8 cellular contexts compared by ENCODE assay signal in genomic region chr10:103350175-103350521, GRCh38. TPM values are rescaled to one million over a fixed set of nuclear protein-coding genes. Genes with fewer than 3 reads are reported as not detected.
DNase-seq lines count a peak whose midpoint lies in the region; ATAC-seq, FAIRE-seq and TF ChIP-seq lines count a peak whose summit lies in the region.

No MANE protein-coding gene starts in this region.

- H3K23me2 ChIP-seq in H1 (ENCODE audit: low read depth, low read length), result peaks cover 2% of the 10 kb centered on the region; the same call in 1 of the 2 replicates

- H3K9me3 Mint-ChIP-seq in CD4-positive, alpha-beta memory T cell, result no peaks in the 10 kb centered on the region

- no peak overlapping the region for H2BK20ac ChIP-seq in H1 (ENCODE audit: low read length)

- peaks cover 11% of the 10 kb centered on the region for H3K36me3 ChIP-seq in CD4-positive, alpha-beta memory T cell (ENCODE audit: insufficient read depth, low read length)
- H3K36me3 ChIP-seq in MG63 (peaks cover 35% of the 10 kb centered on the region), H1 (ENCODE audit: control insufficient read depth in 2 of 4, insufficient read depth in 4 of 4, low read length in 3 of 4) (peaks cover 0 to 25% (median 14%) of the 10 kb centered on the region in 4 experiments; a peak in 7 of 8 replicates), neuron (ENCODE audit: insufficient read depth, low read length) (peaks cover 28% of the 10 kb centered on the region)

- peak overlapping the region; percentile 62 for H3K27ac ChIP-seq in CD4-positive, alpha-beta memory T cell (ENCODE audit: low read depth, low read length)
- H3K27ac ChIP-seq in H1 (ENCODE audit: low read depth, low read length), result 0 out of 2 replicates have a peak overlapping the region, but pooled peaks have one; percentile 45

- POLR2A ChIA-PET in CD4-positive, alpha-beta memory T cell (lab: Charles Lee; ENCODE audit: partially characterized antibody), result interaction anchor here (0.6 to 2.6 kb wide), 7 partner anchors 15 to 1535 kb away, joined by 3 to 16 read pairs (median 6); partner anchors contain the start of genes ATP5MK, CNNM2, PDCD11 and TAF5
- POLR2A ChIA-PET in H1 (lab: Charles Lee; ENCODE audit: partially characterized antibody), result interaction anchor here (0.6 to 2.7 kb wide), 5 partner anchors 18 to 647 kb away, joined by 3 to 14 read pairs (median 3); partner anchors contain the start of gene TAF5

- H4K8ac ChIP-seq in H1 (ENCODE audit: extremely low read depth, insufficient read depth, low read length), result no peak overlapping the region

- no peak for TF ChIP-seq POLR2A in H1 (IDR thresholded peaks at IDR 0.05; ENCODE audit: control extremely low read depth in 1 of 2, low read depth in 2 of 2, low read length in 2 of 2)

- no peak for TF ChIP-seq EP300 in H1 (IDR thresholded peaks at IDR 0.05; ENCODE audit: borderline replicate concordance in 1 of 2, low read depth in 2 of 2, low read length in 2 of 2)

- peak overlapping the region; percentile 72 to 83 for H3K4me2 ChIP-seq in H1 (ENCODE audit: insufficient read depth in 1 of 2, low read depth in 2 of 2, low read length in 2 of 2)

- intact Hi-C loops in CD4-positive, alpha-beta memory T cell (cut with micrococcal nuclease), result loop anchor here (1.0 to 10.0 kb wide), 2 partner anchors 46 to 135 kb away; partner anchors contain the start of genes ATP5MK and PDCD11
- intact Hi-C loops in sciatic nerve (cut with DNase I), result no loop called here

- H3K18ac ChIP-seq in H1 (ENCODE audit: extremely low read depth, low read length), result no peak overlapping the region

- H3K79me2 ChIP-seq in H1 (ENCODE audit: control insufficient read depth in 1 of 2, insufficient read depth in 2 of 2, low read length in 2 of 2), result peaks cover 0 to 4% of the 10 kb centered on the region in 2 experiments; a peak in 2 of 4 replicates

- no peak overlapping the region for H3K14ac ChIP-seq in H1 (ENCODE audit: insufficient read length)

- H4K91ac ChIP-seq in H1 (replicated peaks; ENCODE audit: insufficient read length, low read length), result no peak overlapping the region

- H3K27me3 ChIP-seq in CD4-positive, alpha-beta memory T cell (ENCODE audit: insufficient read depth, low read length), result no peaks in the 10 kb centered on the region
- H3K27me3 ChIP-seq in MG63 (no peaks in the 10 kb centered on the region), H1 (replicated peaks in 1 of 4; ENCODE audit: control insufficient read depth in 3 of 4, extremely low read depth in 1 of 4, insufficient read depth in 3 of 4, low read length in 3 of 4) (no peaks in the 10 kb centered on the region), neuron (ENCODE audit: insufficient read depth, low read length) (no peaks in the 10 kb centered on the region)

- H3K4me3 ChIP-seq in CD4-positive, alpha-beta memory T cell (ENCODE audit: low read length in 2 of 2), result peak overlapping the region; percentile 42 to 83
- H3K4me3 ChIP-seq in MG63, result peak overlapping the region; percentile 73
- peak overlapping the region; percentile 72 to 83 (median 76) for H3K4me3 ChIP-seq in H1 (ENCODE audit: extremely low read depth in 1 of 4, insufficient read depth in 2 of 4, low read depth in 3 of 4, low read length in 4 of 4)
- peak overlapping the region; percentile 80 for H3K4me3 ChIP-seq in neuron (ENCODE audit: low read length)

- peak overlapping the region in 2 of 7 donors; percentile 66 to 84 for H3K27ac Mint-ChIP-seq in CD4-positive, alpha-beta memory T cell

- no peak for ATAC-seq in sciatic nerve
- no peak for ATAC-seq in HG02885 (IDR thresholded peaks at IDR 0.05; ENCODE audit: poor library complexity, unreplicated experiment)
- no peak for ATAC-seq in HG02981 (IDR thresholded peaks at IDR 0.05; ENCODE audit: unreplicated experiment)

- H3K36me3 Mint-ChIP-seq in CD4-positive, alpha-beta memory T cell, result peaks cover 2 to 24% of the 10 kb centered on the region in 2 donors

- H4K20me1 ChIP-seq in H1 (replicated peaks in 1 of 2; ENCODE audit: control insufficient read depth in 1 of 2, insufficient read depth in 2 of 2, low read length in 2 of 2), result no peaks in the 10 kb centered on the region

- H3K56ac ChIP-seq in H1 (replicated peaks; ENCODE audit: insufficient read length, low read depth, low read length), result peak overlapping the region; percentile 6

- CTCF ChIA-PET in CD4-positive, alpha-beta memory T cell (lab: Charles Lee; ENCODE audit: partially characterized antibody), result interaction anchor here (1.1 to 1.7 kb wide), 3 partner anchors 16 to 25 kb away, joined by 3 to 8 read pairs (median 3); partner anchors contain the start of gene TAF5
- CTCF ChIA-PET in H1 (lab: Charles Lee; ENCODE audit: partially characterized antibody), result interaction anchor here (0.7 kb wide), 1 partner anchor 28 kb away, joined by 6 read pairs; no protein-coding TSS in a partner anchor

- no peaks in the 10 kb centered on the region for H3K79me1 ChIP-seq in H1 (ENCODE audit: low read depth, low read length)

- H3K27me3 Mint-ChIP-seq in CD4-positive, alpha-beta memory T cell, result no peaks in the 10 kb centered on the region

- H2BK5ac ChIP-seq in H1 (ENCODE audit: low read depth, low read length), result no peak overlapping the region

- no peak for FAIRE-seq in H1 (lab: Jason Lieb, UNC)

- no peak overlapping the region for H2BK12ac ChIP-seq in H1 (ENCODE audit: low read depth, low read length)

- no peak for TF ChIP-seq RAD21 in H1 (IDR thresholded peaks at IDR 0.05 in 1 of 2, conservative IDR thresholded peaks at IDR 0.05 in 1 of 2; ENCODE audit: low read depth in 2 of 2, low read length in 2 of 2)

- no peak overlapping the region for H2AK5ac ChIP-seq in H1 (ENCODE audit: low read depth, low read length)

- DNase-seq in CD4-positive, alpha-beta memory T cell, result no peak
- DNase-seq in MG63 (no peak), H1 (ENCODE audit: low read depth in 1 of 2, low spot score in 2 of 2) (no peak), sciatic nerve (ENCODE audit: low spot score) (no peak), OCI-M1 (lab: John Stamatoyannopoulos, UW) (no peak)

- no peaks in the 10 kb centered on the region for H3K9me3 ChIP-seq in CD4-positive, alpha-beta memory T cell (ENCODE audit: control insufficient read depth in 1 of 2, low read length in 2 of 2)
- no peaks in the 10 kb centered on the region for H3K9me3 ChIP-seq in MG63
- H3K9me3 ChIP-seq in H1 (ENCODE audit: insufficient read depth in 2 of 2, low read depth in 1 of 2, low read length in 1 of 2), result no peaks in the 10 kb centered on the region
- no peaks in the 10 kb centered on the region for H3K9me3 ChIP-seq in neuron (ENCODE audit: low read length)

- peak overlapping the region in 3 of 4 experiments; percentile 71 to 82 (median 76); a peak in 3 of 7 replicates for H3K9ac ChIP-seq in H1 (replicated peaks in 1 of 4; ENCODE audit: extremely low read depth in 1 of 4, low read depth in 3 of 4, low read length in 3 of 4)

- H4K5ac ChIP-seq in H1 (ENCODE audit: insufficient read length, low read depth, low read length), result no peak overlapping the region

- H3K23ac ChIP-seq in H1 (ENCODE audit: insufficient read length), result no peak overlapping the region

- TF ChIP-seq CTCF in H1 (IDR thresholded peaks at IDR 0.05; ENCODE audit: control extremely low read depth in 1 of 3, insufficient read depth in 1 of 3, low read depth in 1 of 3, low read length in 3 of 3), result no peak

- 67% methylated on average over 16 of the region's 16 CpGs; no CpG with 5 or more reads in 1 of the 2 experiments for WGBS in H1 (ENCODE audit: extremely low coverage in 1 of 2, insufficient coverage in 1 of 2, insufficient read length in 1 of 2, insufficient replicate concordance in 2 of 2, low coverage in 1 of 2, low lambda C conversion rate in 2 of 2, missing lambda C conversion rate in 1 of 2), 2 experiments

- no peak overlapping the region for H2AFZ ChIP-seq in H1 (ENCODE audit: low read length)
- peak overlapping the region; percentile 86 for H2AFZ ChIP-seq in neuron (ENCODE audit: low read depth, low read length)

- no peak overlapping the region for H3K4ac ChIP-seq in H1 (replicated peaks; ENCODE audit: insufficient read length, low read depth, low read length)

- H3K4me1 ChIP-seq in CD4-positive, alpha-beta memory T cell (ENCODE audit: insufficient read depth, low read length), result peaks cover 19% of the 10 kb centered on the region
- H3K4me1 ChIP-seq in H1 (replicated peaks in 1 of 4; ENCODE audit: control insufficient read depth in 3 of 4, insufficient read depth in 4 of 4, low read length in 3 of 4) (peaks cover 0 to 3% (median 1%) of the 10 kb centered on the region in 4 experiments; a peak in 4 of 7 replicates), neuron (ENCODE audit: insufficient read depth, low read length) (peaks cover 6% of the 10 kb centered on the region)

- H3K4me1 Mint-ChIP-seq in CD4-positive, alpha-beta memory T cell, result peaks cover 4 to 18% (median 9%) of the 10 kb centered on the region in 4 donors

- H2BK15ac ChIP-seq in H1 (ENCODE audit: low read length), result no peak overlapping the region

- peak overlapping the region; percentile 57 to 94 (median 84) for H3K4me3 Mint-ChIP-seq in CD4-positive, alpha-beta memory T cell

- H2BK120ac ChIP-seq in H1 (replicated peaks; ENCODE audit: low read depth, low read length), result no peak overlapping the region

RNA-seq across cellular contexts. Expression of gene PCGF6, which starts 0.8 kb away (rescaled TPM):
- 1 to 10 TPM; 8.7 to 8.8 TPM for total RNA-seq in CD4-positive, alpha-beta memory T cell
- 10 to 100 TPM in 1 of 2 donors, 1 to 10 TPM in 1; 6.4 to 11.2 TPM for polyA plus RNA-seq in CD4-positive, alpha-beta memory T cell
- 19.5 and 31.0 TPM in 2 replicates for total RNA-seq in MG63 (2014; rRNA removed; shearing (Covaris generic); ENCODE audit: low replicate concordance)
- 16.2 and 18.6 TPM in 2 replicates for total RNA-seq in H1 (2021; fragmentation: NEBNext Ultra II Directional; extraction: Animal tissue kit (Norgen Biotek cat#: 25700))
- 4.0 and 6.9 TPM in 2 replicates for polyA plus RNA-seq in H1 (2011; rRNA removed)
- polyA plus RNA-seq in H1 (2011; cell fraction: cytosol; rRNA removed), result 8.9 TPM
- polyA plus RNA-seq in H1 (2011; cell fraction: nucleus; rRNA removed), result 2.8 TPM
- polyA plus RNA-seq in H1 (2012, experiment 1 of 2), result 11.2 to 18.2 TPM (median 11.6 TPM) in 4 replicates
- polyA plus RNA-seq in H1 (2012, experiment 2 of 2), result 1.6 TPM
- 7.5 TPM for polyA plus RNA-seq in H1 (2013, experiment 1 of 2)
- polyA plus RNA-seq in H1 (2013, experiment 2 of 2), result 7.6 TPM
- 5.1 and 5.2 TPM in 2 replicates for polyA minus RNA-seq in H1 (2011; rRNA and poly(A)+ RNA removed)
- 5.1 TPM for polyA minus RNA-seq in H1 (2011; cell fraction: cytosol; rRNA and poly(A)+ RNA removed)
- polyA minus RNA-seq in H1 (2011; cell fraction: nucleus; rRNA and poly(A)+ RNA removed), result 5.8 TPM
- 10.2 TPM for total RNA-seq in sciatic nerve

RNA-seq across cellular contexts. Expression of gene TAF5, which starts 17.6 kb away (rescaled TPM):
- total RNA-seq in CD4-positive, alpha-beta memory T cell, result 1 to 10 TPM; 7.5 to 7.9 TPM
- polyA plus RNA-seq in CD4-positive, alpha-beta memory T cell, result 1 to 10 TPM; 2.5 to 4.1 TPM
- 6.8 and 9.0 TPM in 2 replicates for total RNA-seq in MG63 (2014; rRNA removed; shearing (Covaris generic); ENCODE audit: low replicate concordance)
- 14.5 and 15.6 TPM in 2 replicates for total RNA-seq in H1 (2021; fragmentation: NEBNext Ultra II Directional; extraction: Animal tissue kit (Norgen Biotek cat#: 25700))
- polyA plus RNA-seq in H1 (2011; rRNA removed), result 4.0 and 5.8 TPM in 2 replicates
- 6.8 TPM for polyA plus RNA-seq in H1 (2011; cell fraction: cytosol; rRNA removed)
- polyA plus RNA-seq in H1 (2011; cell fraction: nucleus; rRNA removed), result 2.3 TPM
- 6.9 to 12.3 TPM (median 8.3 TPM) in 4 replicates for polyA plus RNA-seq in H1 (2012, experiment 1 of 2)
- 1.4 TPM for polyA plus RNA-seq in H1 (2012, experiment 2 of 2)
- polyA plus RNA-seq in H1 (2013, experiment 1 of 2), result 8.2 TPM
- 9.1 TPM for polyA plus RNA-seq in H1 (2013, experiment 2 of 2)
- 7.5 and 7.8 TPM in 2 replicates for polyA minus RNA-seq in H1 (2011; rRNA and poly(A)+ RNA removed)
- polyA minus RNA-seq in H1 (2011; cell fraction: cytosol; rRNA and poly(A)+ RNA removed), result 6.7 TPM
- 6.0 TPM for polyA minus RNA-seq in H1 (2011; cell fraction: nucleus; rRNA and poly(A)+ RNA removed)
- total RNA-seq in sciatic nerve, result 4.7 TPM

RNA-seq across cellular contexts. Expression of gene ATP5MK, which starts 46.1 kb away (rescaled TPM):
- 100 to 1,000 TPM; 148 to 157 TPM for total RNA-seq in CD4-positive, alpha-beta memory T cell
- polyA plus RNA-seq in CD4-positive, alpha-beta memory T cell, result 100 to 1,000 TPM; 477 to 548 TPM
- total RNA-seq in MG63 (2014; rRNA removed; shearing (Covaris generic); ENCODE audit: low replicate concordance), result 342 and 2,124 TPM in 2 replicates
- 312 and 339 TPM in 2 replicates for total RNA-seq in H1 (2021; fragmentation: NEBNext Ultra II Directional; extraction: Animal tissue kit (Norgen Biotek cat#: 25700))
- polyA plus RNA-seq in H1 (2011; rRNA removed), result 144 and 280 TPM in 2 replicates
- polyA plus RNA-seq in H1 (2011; cell fraction: cytosol; rRNA removed), result 298 TPM
- 42.4 TPM for polyA plus RNA-seq in H1 (2011; cell fraction: nucleus; rRNA removed)
- polyA plus RNA-seq in H1 (2012, experiment 1 of 2), result 189 to 357 TPM (median 246 TPM) in 4 replicates
- 776 TPM for polyA plus RNA-seq in H1 (2012, experiment 2 of 2)
- polyA plus RNA-seq in H1 (2013, experiment 1 of 2), result 668 TPM
- polyA plus RNA-seq in H1 (2013, experiment 2 of 2), result 698 TPM
- 18.2 and 24.8 TPM in 2 replicates for polyA minus RNA-seq in H1 (2011; rRNA and poly(A)+ RNA removed)
- 13.4 TPM for polyA minus RNA-seq in H1 (2011; cell fraction: cytosol; rRNA and poly(A)+ RNA removed)
- 30.1 TPM for polyA minus RNA-seq in H1 (2011; cell fraction: nucleus; rRNA and poly(A)+ RNA removed)
- 195 TPM for total RNA-seq in sciatic nerve

RNA-seq across cellular contexts. Expression of gene PDCD11, which starts 46.3 kb away (rescaled TPM):
- total RNA-seq in CD4-positive, alpha-beta memory T cell, result 10 to 100 TPM; 37.8 to 45.0 TPM
- 10 to 100 TPM in 1 of 2 donors, 1 to 10 TPM in 1; 2.5 to 16.1 TPM for polyA plus RNA-seq in CD4-positive, alpha-beta memory T cell
- total RNA-seq in MG63 (2014; rRNA removed; shearing (Covaris generic); ENCODE audit: low replicate concordance), result 36.6 and 42.5 TPM in 2 replicates
- 78.5 and 79.1 TPM in 2 replicates for total RNA-seq in H1 (2021; fragmentation: NEBNext Ultra II Directional; extraction: Animal tissue kit (Norgen Biotek cat#: 25700))
- polyA plus RNA-seq in H1 (2011; rRNA removed), result 18.1 and 24.3 TPM in 2 replicates
- polyA plus RNA-seq in H1 (2011; cell fraction: cytosol; rRNA removed), result 30.7 TPM
- 90.1 TPM for polyA plus RNA-seq in H1 (2011; cell fraction: nucleus; rRNA removed)
- 53.2 to 61.0 TPM (median 55.8 TPM) in 4 replicates for polyA plus RNA-seq in H1 (2012, experiment 1 of 2)
- 12.5 TPM for polyA plus RNA-seq in H1 (2012, experiment 2 of 2)
- polyA plus RNA-seq in H1 (2013, experiment 1 of 2), result 44.6 TPM
- polyA plus RNA-seq in H1 (2013, experiment 2 of 2), result 49.0 TPM
- polyA minus RNA-seq in H1 (2011; rRNA and poly(A)+ RNA removed), result 91.5 and 96.4 TPM in 2 replicates
- polyA minus RNA-seq in H1 (2011; cell fraction: cytosol; rRNA and poly(A)+ RNA removed), result 37.8 TPM
- 71.9 TPM for polyA minus RNA-seq in H1 (2011; cell fraction: nucleus; rRNA and poly(A)+ RNA removed)
- 21.0 TPM for total RNA-seq in sciatic nerve
